ENCODE assay signal across 8 cellular contexts in genomic region chr5:119275146-119275872, GRCh38.
DNase-seq lines count a peak whose midpoint lies in the region; ATAC-seq lines count a peak whose summit lies in the region.

No MANE protein-coding gene starts in this region.

- no peaks in the 10 kb centered on the region for H3K9me3 Mint-ChIP-seq in activated CD4-positive, alpha-beta T cell treated with anti-CD3 and anti-CD28 coated beads, Interleukin-2, amount 10 ng/mL, durations not matched to agents 7 days and 5 days

- CTCF ChIA-PET in activated CD4-positive, alpha-beta T cell treated with anti-CD3 and anti-CD28 coated beads, Interleukin-2, amount 10 ng/mL, durations not matched to agents 7 days and 5 days (lab: Charles Lee): interaction anchor here (0.9 to 5.2 kb wide), 3 partner anchors 26 to 99 kb away, joined by 3 to 26 read pairs (median 4); no protein-coding TSS in a partner anchor

- H3K27me3 ChIP-seq in SJCRH30: no peaks in the 10 kb centered on the region

- peak; percentile 19 for ATAC-seq in HG03039 (IDR thresholded peaks at IDR 0.05; ENCODE audit: unreplicated experiment)

- DNase-seq in activated CD4-positive, alpha-beta T cell treated with anti-CD3 and anti-CD28 coated beads, Interleukin-2, amount 10 ng/mL, durations not matched to agents 7 days and 5 days: no peak
- DNase-seq in activated CD4-positive, alpha-beta T cell treated with anti-CD3 and anti-CD28 coated beads, Interleukin-2, amount 50 U/mL, for 48 hours: no peak
- DNase-seq in SJCRH30: peak in 1 of 2 experiments; percentile 41
- DNase-seq in kidney glomerular epithelial cell (lab: John Stamatoyannopoulos, UW): peak; percentile 52
- DNase-seq in NCI-H526 treated with DMSO at 0.1 percent for 48 hours (lab: John Stamatoyannopoulos, UW): no peak
- DNase-seq in NCI-H526 (lab: John Stamatoyannopoulos, UW): no peak
- DNase-seq in substantia nigra (lab: John Stamatoyannopoulos, UW): no peak

- peaks cover 78% of the 10 kb centered on the region for H3K36me3 Mint-ChIP-seq in activated CD4-positive, alpha-beta T cell treated with anti-CD3 and anti-CD28 coated beads, Interleukin-2, amount 10 ng/mL, durations not matched to agents 7 days and 5 days (ENCODE audit: low read depth)

- H3K9me3 ChIP-seq in SJCRH30 (replicated peaks): no peaks in the 10 kb centered on the region

- peaks cover 93% of the 10 kb centered on the region for H3K4me1 Mint-ChIP-seq in activated CD4-positive, alpha-beta T cell treated with anti-CD3 and anti-CD28 coated beads, Interleukin-2, amount 10 ng/mL, durations not matched to agents 7 days and 5 days

- peak overlapping the region; percentile 78 for H3K27ac ChIP-seq in SJCRH30
- no peak overlapping the region for H3K27ac ChIP-seq in substantia nigra (ENCODE audit: low read depth, low read length, poor library complexity, severe bottlenecking)

- H3K36me3 ChIP-seq in SJCRH30: 0 out of 2 replicates have a peak, but pooled peaks cover 3% of the 10 kb centered on the region

- peak overlapping the region; percentile 90 for H3K27ac Mint-ChIP-seq in activated CD4-positive, alpha-beta T cell treated with anti-CD3 and anti-CD28 coated beads, Interleukin-2, amount 10 ng/mL, durations not matched to agents 7 days and 5 days

- POLR2A ChIA-PET in activated CD4-positive, alpha-beta T cell treated with anti-CD3 and anti-CD28 coated beads, Interleukin-2, amount 10 ng/mL, durations not matched to agents 7 days and 5 days (lab: Charles Lee): no interaction called here

- H3K4me3 Mint-ChIP-seq in activated CD4-positive, alpha-beta T cell treated with anti-CD3 and anti-CD28 coated beads, Interleukin-2, amount 10 ng/mL, durations not matched to agents 7 days and 5 days: peak overlapping the region; percentile 99

- no peaks in the 10 kb centered on the region for H3K27me3 Mint-ChIP-seq in activated CD4-positive, alpha-beta T cell treated with anti-CD3 and anti-CD28 coated beads, Interleukin-2, amount 10 ng/mL, durations not matched to agents 7 days and 5 days

- H3K4me3 ChIP-seq in SJCRH30: no peak overlapping the region

- peaks cover 57% of the 10 kb centered on the region for H3K4me1 ChIP-seq in SJCRH30
